8 cellular contexts compared by ENCODE assay signal in the genomic region with DNA sequence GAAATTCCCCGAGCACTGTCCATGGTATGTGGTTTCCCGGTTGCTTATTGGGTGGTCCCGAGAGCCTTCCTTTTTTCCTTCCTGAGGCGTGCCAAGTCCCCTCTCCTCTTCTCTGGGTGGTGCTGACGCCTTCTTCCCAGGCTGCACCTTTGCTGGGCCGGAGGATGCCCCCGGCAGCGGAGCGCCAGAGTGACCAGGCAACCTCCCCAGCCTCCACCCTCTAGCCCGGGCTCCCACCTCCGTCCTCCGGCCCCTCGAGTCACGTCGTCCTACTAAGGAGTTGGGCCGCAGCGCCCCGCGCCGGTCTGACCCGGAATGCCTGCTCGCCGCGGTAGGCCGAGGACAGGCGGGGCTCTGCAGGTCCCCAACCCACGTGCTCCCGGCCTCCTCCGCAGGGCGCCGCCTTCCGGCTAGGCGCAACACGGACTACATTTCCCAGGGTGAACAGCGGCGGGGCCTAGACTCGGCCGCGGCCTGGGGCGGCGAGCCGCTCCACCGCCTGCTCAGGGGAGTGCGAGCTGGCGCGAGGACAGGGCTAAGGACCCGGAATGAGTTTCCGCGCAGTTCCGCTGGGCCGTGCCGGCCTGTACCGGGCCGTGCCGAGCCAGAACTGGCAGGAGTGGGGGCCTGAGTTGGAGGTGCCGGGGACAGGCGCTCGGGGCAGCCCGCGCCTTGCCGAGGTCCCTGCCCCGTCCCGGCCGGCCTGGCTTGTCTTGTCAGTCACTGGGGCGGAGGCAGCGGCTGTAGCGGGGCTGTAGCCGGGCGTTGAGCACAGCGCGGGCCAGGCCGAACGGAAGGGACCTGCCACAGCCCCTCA. TPM values are rescaled to one million over a fixed set of nuclear protein-coding genes. Genes with fewer than 3 reads are reported as not detected.
DNase-seq lines count a peak whose midpoint lies in the region; ATAC-seq and TF ChIP-seq lines count a peak whose summit lies in the region.

A gene with protein sequence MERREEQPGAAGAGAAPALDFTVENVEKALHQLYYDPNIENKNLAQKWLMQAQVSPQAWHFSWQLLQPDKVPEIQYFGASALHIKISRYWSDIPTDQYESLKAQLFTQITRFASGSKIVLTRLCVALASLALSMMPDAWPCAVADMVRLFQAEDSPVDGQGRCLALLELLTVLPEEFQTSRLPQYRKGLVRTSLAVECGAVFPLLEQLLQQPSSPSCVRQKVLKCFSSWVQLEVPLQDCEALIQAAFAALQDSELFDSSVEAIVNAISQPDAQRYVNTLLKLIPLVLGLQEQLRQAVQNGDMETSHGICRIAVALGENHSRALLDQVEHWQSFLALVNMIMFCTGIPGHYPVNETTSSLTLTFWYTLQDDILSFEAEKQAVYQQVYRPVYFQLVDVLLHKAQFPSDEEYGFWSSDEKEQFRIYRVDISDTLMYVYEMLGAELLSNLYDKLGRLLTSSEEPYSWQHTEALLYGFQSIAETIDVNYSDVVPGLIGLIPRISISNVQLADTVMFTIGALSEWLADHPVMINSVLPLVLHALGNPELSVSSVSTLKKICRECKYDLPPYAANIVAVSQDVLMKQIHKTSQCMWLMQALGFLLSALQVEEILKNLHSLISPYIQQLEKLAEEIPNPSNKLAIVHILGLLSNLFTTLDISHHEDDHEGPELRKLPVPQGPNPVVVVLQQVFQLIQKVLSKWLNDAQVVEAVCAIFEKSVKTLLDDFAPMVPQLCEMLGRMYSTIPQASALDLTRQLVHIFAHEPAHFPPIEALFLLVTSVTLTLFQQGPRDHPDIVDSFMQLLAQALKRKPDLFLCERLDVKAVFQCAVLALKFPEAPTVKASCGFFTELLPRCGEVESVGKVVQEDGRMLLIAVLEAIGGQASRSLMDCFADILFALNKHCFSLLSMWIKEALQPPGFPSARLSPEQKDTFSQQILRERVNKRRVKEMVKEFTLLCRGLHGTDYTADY (plus strand): TSS at position 707 of the 817 bp plus-strand sequence. CDS start 651 bp downstream, outside the sequence.

- peaks cover 17% of the 10 kb centered on the region for H4K20me1 ChIP-seq in DND-41 (ENCODE audit: insufficient read depth, low read length)

- peak within 1 kb of the TSS; percentile 97 for H3K27ac Mint-ChIP-seq in activated T-cell treated with anti-CD3 and anti-CD28 coated beads, Interleukin-2, amount 50 U/mL, for 72 hours
- peak within 1 kb of the TSS; percentile 94 to 99 (median 96) for H3K27ac Mint-ChIP-seq in naive B cell
- peak within 1 kb of the TSS; percentile 91 for H3K27ac Mint-ChIP-seq in stimulated activated memory B cell treated with anti-CD40 and anti-IgM and Interleukin-4, amounts not matched to agents 10 μg/mL and 1 μg/mL and 100 μg/mL, for 72 hours

- no peaks in the 10 kb centered on the region for H3K9me3 ChIP-seq in DND-41 (ENCODE audit: insufficient read depth, low read length, severe bottlenecking)
- H3K9me3 ChIP-seq in Peyer's patch, result no peaks in the 10 kb centered on the region
- H3K9me3 ChIP-seq in esophagus squamous epithelium, result no peaks in the 10 kb centered on the region

- H3K9me3 Mint-ChIP-seq in activated T-cell treated with anti-CD3 and anti-CD28 coated beads, Interleukin-2, amount 50 U/mL, for 72 hours, result no peaks in the 10 kb centered on the region
- no peaks in the 10 kb centered on the region for H3K9me3 Mint-ChIP-seq in naive B cell
- no peaks in the 10 kb centered on the region for H3K9me3 Mint-ChIP-seq in stimulated activated memory B cell treated with anti-CD40 and anti-IgM and Interleukin-4, amounts not matched to agents 10 μg/mL and 1 μg/mL and 100 μg/mL, for 72 hours

- TF ChIP-seq POLR2A in Peyer's patch (IDR thresholded peaks at IDR 0.05) (peak; percentile 64 to 79), esophagus squamous epithelium (IDR thresholded peaks at IDR 0.05) (peak in 2 of 4 donors; percentile 66 to 79)

- ATAC-seq in DND-41 (ENCODE audit: insufficient read depth, low read depth) (peak; percentile 94), GM21723 (IDR thresholded peaks at IDR 0.05; ENCODE audit: unreplicated experiment) (peak; percentile 95), naive B cell (ENCODE audit: low read depth in 2 of 2) (peak; percentile 93 to 94)
- ATAC-seq in activated T-cell treated with anti-CD3 and anti-CD28 coated beads, Interleukin-2, amount 50 U/mL, for 72 hours (replicated peaks in 1 of 2), result peak; percentile 96
- ATAC-seq in stimulated activated memory B cell treated with anti-CD40 and anti-IgM and Interleukin-4, amounts not matched to agents 10 μg/mL and 1 μg/mL and 100 μg/mL, for 72 hours, result peak; percentile 98

- H3K36me3 ChIP-seq in DND-41 (ENCODE audit: insufficient read depth, low read length) (peaks cover 19% of the 10 kb centered on the region), Peyer's patch (peaks cover 0 to 14% (median 0%) of the 10 kb centered on the region in 3 donors), esophagus squamous epithelium (peaks cover 0 to 19% (median 6%) of the 10 kb centered on the region in 3 donors)

- H3K79me2 ChIP-seq in DND-41 (ENCODE audit: insufficient read depth, low read length), result peaks cover 41% of the 10 kb centered on the region

- peaks cover 57% of the 10 kb centered on the region for H3K4me1 Mint-ChIP-seq in activated T-cell treated with anti-CD3 and anti-CD28 coated beads, Interleukin-2, amount 50 U/mL, for 72 hours (ENCODE audit: low read depth)
- peaks cover 37 to 54% (median 39%) of the 10 kb centered on the region in 3 donors for H3K4me1 Mint-ChIP-seq in naive B cell
- H3K4me1 Mint-ChIP-seq in stimulated activated memory B cell treated with anti-CD40 and anti-IgM and Interleukin-4, amounts not matched to agents 10 μg/mL and 1 μg/mL and 100 μg/mL, for 72 hours, result peaks cover 71% of the 10 kb centered on the region

- H3K27me3 ChIP-seq in DND-41 (ENCODE audit: insufficient read depth, low read length, poor library complexity) (no peaks in the 10 kb centered on the region), Peyer's patch (no peaks in the 10 kb centered on the region), esophagus squamous epithelium (no peaks in the 10 kb centered on the region)

- 0 to 2% methylated on average over 5 to 6 of the region's 73 CpGs for WGBS in esophagus squamous epithelium, 2 donors

- H3K4me1 ChIP-seq in DND-41 (ENCODE audit: insufficient read depth, low read length), result peaks cover 39% of the 10 kb centered on the region
- peaks cover 5 to 27% (median 13%) of the 10 kb centered on the region in 4 donors for H3K4me1 ChIP-seq in Peyer's patch
- H3K4me1 ChIP-seq in esophagus squamous epithelium, result peaks cover 27 to 46% (median 30%) of the 10 kb centered on the region in 3 donors

- H3K27ac ChIP-seq in DND-41 (ENCODE audit: low read length), result peak within 1 kb of the TSS; percentile 99
- H3K27ac ChIP-seq in Peyer's patch, result peak within 1 kb of the TSS; percentile 93 to 96 (median 96)
- peak within 1 kb of the TSS; percentile 95 to 98 (median 98) for H3K27ac ChIP-seq in esophagus squamous epithelium

- H3K36me3 Mint-ChIP-seq in activated T-cell treated with anti-CD3 and anti-CD28 coated beads, Interleukin-2, amount 50 U/mL, for 72 hours (ENCODE audit: insufficient read depth in 2 of 2), result peaks cover 3 to 6% of the 10 kb centered on the region in 2 donors
- H3K36me3 Mint-ChIP-seq in naive B cell, result peaks cover 0 to 9% of the 10 kb centered on the region in 2 donors
- peaks cover 29% of the 10 kb centered on the region for H3K36me3 Mint-ChIP-seq in stimulated activated memory B cell treated with anti-CD40 and anti-IgM and Interleukin-4, amounts not matched to agents 10 μg/mL and 1 μg/mL and 100 μg/mL, for 72 hours

- no peaks in the 10 kb centered on the region for H3K27me3 Mint-ChIP-seq in activated T-cell treated with anti-CD3 and anti-CD28 coated beads, Interleukin-2, amount 50 U/mL, for 72 hours (ENCODE audit: low read depth)
- no peaks in the 10 kb centered on the region for H3K27me3 Mint-ChIP-seq in naive B cell
- H3K27me3 Mint-ChIP-seq in stimulated activated memory B cell treated with anti-CD40 and anti-IgM and Interleukin-4, amounts not matched to agents 10 μg/mL and 1 μg/mL and 100 μg/mL, for 72 hours, result no peaks in the 10 kb centered on the region

- peak within 1 kb of the TSS; percentile 100 for H2AFZ ChIP-seq in DND-41 (ENCODE audit: low read depth, low read length)

- peak; percentile 96 for DNase-seq in DND-41
- DNase-seq in KG1 (lab: John Stamatoyannopoulos, UW), result peak; percentile 93
- peak; percentile 93 to 98 (median 98) for DNase-seq in Peyer's patch
- peak; percentile 97 to 98 for DNase-seq in activated T-cell treated with anti-CD3 and anti-CD28 coated beads, Interleukin-2, amount 50 U/mL, for 72 hours
- DNase-seq in esophagus squamous epithelium (lab: John Stamatoyannopoulos, UW), result peak; percentile 67
- DNase-seq in naive B cell, result peak; percentile 96

- peak within 1 kb of the TSS; percentile 93 to 97 for H3K4me3 Mint-ChIP-seq in activated T-cell treated with anti-CD3 and anti-CD28 coated beads, Interleukin-2, amount 50 U/mL, for 72 hours
- H3K4me3 Mint-ChIP-seq in naive B cell, result peak within 1 kb of the TSS; percentile 91 to 97 (median 94)
- peak within 1 kb of the TSS; percentile 93 for H3K4me3 Mint-ChIP-seq in stimulated activated memory B cell treated with anti-CD40 and anti-IgM and Interleukin-4, amounts not matched to agents 10 μg/mL and 1 μg/mL and 100 μg/mL, for 72 hours

- intact Hi-C loops in esophagus squamous epithelium (cut with DNase I), result loop anchor here (10.0 kb wide), 1 partner anchor 88 kb away; a partner anchor contains a TSS

- H3K9ac ChIP-seq in DND-41 (ENCODE audit: low read depth, low read length), result peak within 1 kb of the TSS; percentile 92

- peak within 1 kb of the TSS; percentile 96 to 98 for H3K4me3 ChIP-seq in DND-41 (ENCODE audit: low read depth in 1 of 2, low read length in 2 of 2)
- H3K4me3 ChIP-seq in Peyer's patch, result peak within 1 kb of the TSS; percentile 48 to 76 (median 74)
- H3K4me3 ChIP-seq in esophagus squamous epithelium, result peak within 1 kb of the TSS; percentile 69 to 89 (median 79)

- peak; percentile 87 for TF ChIP-seq CTCF in DND-41 (IDR thresholded peaks at IDR 0.05; ENCODE audit: borderline replicate concordance, extremely low read depth, low read length, poor library complexity, severe bottlenecking)
- TF ChIP-seq CTCF in Peyer's patch (IDR thresholded peaks at IDR 0.05), result peak; percentile 76 to 87 (median 84)
- TF ChIP-seq CTCF in esophagus squamous epithelium (IDR thresholded peaks at IDR 0.05), result peak; percentile 69 to 94 (median 84)

- H3K4me2 ChIP-seq in DND-41 (ENCODE audit: insufficient read depth, low read length), result peak within 1 kb of the TSS; percentile 98

RNA-seq across cellular contexts. Expression of the gene that starts here (rescaled TPM):
- total RNA-seq in Peyer's patch, result 10 to 100 TPM in 3 of 4 donors, 1 to 10 TPM in 1; 9.1 to 36.5 (median 32.0) TPM
- total RNA-seq in activated T-cell treated with anti-CD3 and anti-CD28 coated beads, Interleukin-2, amount 50 U/mL, for 72 hours, result 10 to 100 TPM; 21.0 to 27.3 TPM
- total RNA-seq in esophagus squamous epithelium, result 10 to 100 TPM; 19.3 to 32.4 (median 20.5) TPM
- polyA plus RNA-seq in naive B cell (ENCODE audit: low read depth in 6 of 6), result 10 to 100 TPM in 4 of 6 donors, 1 to 10 TPM in 2; 7.8 to 31.9 (median 10.2) TPM

Comparison
In these comparisons a context has a peak if more than half of its experiments do, and no peak if none do; other contexts are left out.
1. Peak in every context shown above with its lines: DNase-seq, ATAC-seq, H3K4me3 ChIP-seq and H3K27ac ChIP-seq.